Comparison of ENCODE assay signal across 21 cellular contexts in genomic region chr11:126853732-126854131, GRCh38.
DNase-seq lines count a peak whose midpoint lies in the region; ATAC-seq and TF ChIP-seq lines count a peak whose summit lies in the region.
"Had no signal": no experiment of that assay in that cellular context is flagged by ENCODE, and none has a peak within 500 bp of the region (broad histone marks: within the 10 kb centered on the region; RNA-seq: fewer than 3 reads in every experiment).

No MANE protein-coding gene starts in this region.

- H3K27ac ChIP-seq in fibroblast of lung (ENCODE audit: insufficient read depth, low read length) (no peak overlapping the region), testis (no peak overlapping the region)
- H3K27ac ChIP-seq: cardiac muscle cell, gastrocnemius medialis, right lobe of liver, thoracic aorta had no signal

- H3K27me3 ChIP-seq in fibroblast of lung (ENCODE audit: control insufficient read depth, insufficient read depth, low read length) (no peaks in the 10 kb centered on the region), testis (no peaks in the 10 kb centered on the region)
- H3K27me3 ChIP-seq: gastrocnemius medialis, right lobe of liver had no signal

- 62 to 77% methylated on average over 2 of the region's 2 CpGs for WGBS in testis, 2 donors

- no peak for TF ChIP-seq POLR2A in testis (IDR thresholded peaks at IDR 0.05)

- intact Hi-C loops in testis (cut with DNase I; ENCODE audit: low total_unique reads): no loop called here

- peak; percentile 89 for ATAC-seq in GM18511 (IDR thresholded peaks at IDR 0.05; ENCODE audit: unreplicated experiment)
- ATAC-seq in GM21447 (IDR thresholded peaks at IDR 0.05; ENCODE audit: unreplicated experiment): peak; percentile 88
- peak; percentile 58 for ATAC-seq in HG03135 (IDR thresholded peaks at IDR 0.05; ENCODE audit: unreplicated experiment)
- no peak for ATAC-seq in GM21381 (IDR thresholded peaks at IDR 0.05; ENCODE audit: unreplicated experiment)
- ATAC-seq: activated CD8-positive, alpha-beta memory T cell treated with anti-CD3 and anti-CD28 coated beads, Interleukin-2, amount 10 ng/mL, durations not matched to agents 7 days and 5 days; gastrocnemius medialis; right lobe of liver had no signal

- H3K9me3 ChIP-seq in fibroblast of lung (ENCODE audit: control insufficient read depth, insufficient read depth, low read depth, low read length): no peaks in the 10 kb centered on the region
- H3K9me3 ChIP-seq in testis: no peaks in the 10 kb centered on the region
- H3K9me3 ChIP-seq: gastrocnemius medialis, right lobe of liver, thoracic aorta had no signal

- no peaks in the 10 kb centered on the region for H3K79me2 ChIP-seq in fibroblast of lung (ENCODE audit: control insufficient read depth, insufficient read depth, low read length)

- H3K4me1 ChIP-seq in fibroblast of lung (ENCODE audit: control insufficient read depth, extremely low read depth, insufficient read depth, low read length): no peaks in the 10 kb centered on the region
- no peaks in the 10 kb centered on the region for H3K4me1 ChIP-seq in testis
- H3K4me1 ChIP-seq: gastrocnemius medialis, right lobe of liver had no signal

- H3K4me3 ChIP-seq in fibroblast of lung (replicated peaks in 1 of 4; ENCODE audit: control extremely low read depth in 1 of 4, insufficient read depth in 1 of 4, low read depth in 3 of 4, low read length in 4 of 4) (no peak overlapping the region), testis (no peak overlapping the region)
- H3K4me3 ChIP-seq: cardiac muscle cell, gastrocnemius medialis, right lobe of liver, thoracic aorta had no signal

- no peak overlapping the region for H3K4me2 ChIP-seq in fibroblast of lung (ENCODE audit: extremely low read depth, insufficient read depth, low read length)

- no peak overlapping the region for H3K9ac ChIP-seq in fibroblast of lung (ENCODE audit: insufficient read depth, low read length)

- DNase-seq in fibroblast of lung (ENCODE audit: low read depth in 2 of 2) (peak; percentile 19 to 63), testis (no peak), dedifferentiated amniotic fluid mesenchymal stem cell (ENCODE audit: extremely low spot score) (no peak), NCI-H524 (lab: John Stamatoyannopoulos, UW) (no peak)
- DNase-seq: activated CD8-positive, alpha-beta memory T cell treated with anti-CD3 and anti-CD28 coated beads, Interleukin-2, amount 10 ng/mL, durations not matched to agents 7 days and 5 days; activated naive CD4-positive, alpha-beta T cell treated with anti-CD3 and anti-CD28 coated beads, Interleukin-2, amount 10 ng/mL, durations not matched to agents 7 days and 5 days; endodermal cell; gastrocnemius medialis; GOT3; immature natural killer cell; KG1; NCI-H1436 treated with DMSO at 0.1 percent for 48 hours; NCI-H510A; right lobe of liver; stimulated activated CD8-positive, alpha-beta memory T cell treated with anti-CD3 and anti-CD28 coated beads, Interleukin-4, amount 100 ng/mL, for 48 hours had no signal

- no peaks in the 10 kb centered on the region for H4K20me1 ChIP-seq in fibroblast of lung (ENCODE audit: control insufficient read depth, extremely low read depth, insufficient read depth, low read length)

- H2AFZ ChIP-seq in fibroblast of lung (ENCODE audit: low read length): no peak overlapping the region

- H3K36me3 ChIP-seq in fibroblast of lung (ENCODE audit: control insufficient read depth, insufficient read depth, low read length) (no peaks in the 10 kb centered on the region), testis (ENCODE audit: low read depth, missing control alignments) (no peaks in the 10 kb centered on the region)
- H3K36me3 ChIP-seq: cardiac muscle cell, gastrocnemius medialis, right lobe of liver, thoracic aorta had no signal

- TF ChIP-seq CTCF in fibroblast of lung (conservative IDR thresholded peaks at IDR 0.05 in 1 of 2, IDR thresholded peaks at IDR 0.05 in 1 of 2; ENCODE audit: low read depth in 1 of 2, low read length in 2 of 2): no peak
- no peak for TF ChIP-seq CTCF in testis (IDR thresholded peaks at IDR 0.05)

Comparison
In these comparisons a context has a peak if more than half of its experiments do, and no peak if none do; other contexts are left out.
1. DNase-seq: peak in fibroblast of lung (2 of 2); none in testis (single experiment), dedifferentiated amniotic fluid mesenchymal stem cell (single experiment) and NCI-H524 (0 of 2).